14 cellular contexts compared by ENCODE assay signal in the genomic region with DNA sequence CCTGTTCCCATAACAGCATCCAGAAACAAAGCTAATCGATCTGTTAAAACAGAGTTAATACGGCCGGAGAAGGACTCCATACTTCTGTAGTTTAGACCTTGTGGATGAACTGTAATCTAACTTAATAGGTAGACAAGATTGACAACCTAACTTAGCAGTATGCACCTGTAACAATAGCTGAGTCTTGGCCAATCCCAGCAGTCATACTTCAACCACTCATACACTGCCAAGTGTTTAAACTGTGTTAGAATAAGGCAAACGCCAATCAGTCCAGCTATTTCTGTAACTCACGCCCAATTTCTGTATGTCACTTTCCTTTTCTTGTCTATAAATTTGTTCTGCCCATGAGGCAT. TPM values are rescaled to one million over a fixed set of nuclear protein-coding genes. Genes with fewer than 3 reads are reported as not detected.
DNase-seq lines count a peak whose midpoint lies in the region; ATAC-seq and TF ChIP-seq lines count a peak whose summit lies in the region.
"Had no signal": no experiment of that assay in that cellular context is flagged by ENCODE, and none has a peak within 500 bp of the region (broad histone marks: within the 10 kb centered on the region; RNA-seq: fewer than 3 reads in every experiment).

No MANE protein-coding gene starts in this region.

- peak overlapping the region; percentile 13 for H2AFZ ChIP-seq in HCT116 (ENCODE audit: low read depth, low read length, poor library complexity, severe bottlenecking)

- no peak for TF ChIP-seq RAD21 in HCT116 (IDR thresholded peaks at IDR 0.05; ENCODE audit: low read depth)

- H3K27me3 ChIP-seq in HCT116 (ENCODE audit: insufficient read depth, low read length) (no peaks in the 10 kb centered on the region), lower lobe of right lung (ENCODE audit: low read depth) (no peaks in the 10 kb centered on the region)
- H3K27me3 ChIP-seq: thyroid gland had no signal

- no peak overlapping the region for H3K9ac ChIP-seq in HCT116 (ENCODE audit: low read length)

- no peak for TF ChIP-seq POLR2A in HCT116 (IDR thresholded peaks at IDR 0.05; ENCODE audit: borderline replicate concordance, extremely low read depth, insufficient read depth, insufficient read length)

- no peaks in the 10 kb centered on the region for H3K9me2 ChIP-seq in HCT116 (ENCODE audit: insufficient read depth)

- POLR2A ChIA-PET in HCT116 (lab: Charles Lee), result interaction anchor here (1.0 kb wide), 1 partner anchor 11 kb away, joined by 3 read pairs; no protein-coding TSS in a partner anchor
- POLR2A ChIA-PET in RWPE1 (lab: Yijun Ruan, JAX; ENCODE audit: low non-redundant PET), result no interaction called here

- no peak overlapping the region for H3K4me3 Mint-ChIP-seq in stimulated activated naive B cell treated with anti-CD40 and anti-IgM and Interleukin-4, amounts not matched to agents 10 μg/mL and 1 μg/mL and 100 μg/mL, for 72 hours
- H3K4me3 Mint-ChIP-seq: activated T-cell treated with anti-CD3 and anti-CD28 coated beads, Interleukin-2, amount 50 U/mL, for 72 hours; effector memory CD8-positive, alpha-beta T cell had no signal

- ATAC-seq in HCT116 (peak; percentile 57), lower lobe of right lung (peak; percentile 13 to 59), GM18511 (IDR thresholded peaks at IDR 0.05; ENCODE audit: unreplicated experiment) (no peak)
- ATAC-seq in stimulated activated naive B cell treated with anti-CD40 and anti-IgM and Interleukin-4, amounts not matched to agents 10 μg/mL and 1 μg/mL and 100 μg/mL, for 72 hours (replicated peaks), result no peak

- DNase-seq in COR-L47 (lab: John Stamatoyannopoulos, UW), result peak; percentile 16
- DNase-seq in HCT116 (ENCODE audit: low read depth, low spot score), result peak; percentile 13
- DNase-seq in RWPE1 (ENCODE audit: low spot score), result no peak
- no peak for DNase-seq in lower lobe of right lung
- no peak for DNase-seq in stimulated activated naive B cell treated with anti-CD40 and anti-IgM and Interleukin-4, amounts not matched to agents 10 μg/mL and 1 μg/mL and 100 μg/mL, for 72 hours
- DNase-seq in amniotic stem cell (lab: John Stamatoyannopoulos, UW), result no peak
- no peak for DNase-seq in cardiac septum (ENCODE audit: low spot score)
- DNase-seq: esophagus squamous epithelium, KG1, T-helper 9 cell had no signal

- peaks cover under 1 to 2% of the 10 kb centered on the region in 2 donors for H3K36me3 Mint-ChIP-seq in stimulated activated naive B cell treated with anti-CD40 and anti-IgM and Interleukin-4, amounts not matched to agents 10 μg/mL and 1 μg/mL and 100 μg/mL, for 72 hours

- RAD21 ChIA-PET in HCT116 (lab: Charles Lee; ENCODE audit: low non-redundant PET in 1 of 2, low total read pairs in 2 of 2, uncharacterized antibody in 2 of 2, unreplicated experiment in 2 of 2), result interaction anchor here (0.7 to 1.2 kb wide), 4 partner anchors 9 to 544 kb away, joined by 3 to 4 read pairs (median 4); partner anchors contain the start of gene MACIR (in 1 of the 2)

- no peaks in the 10 kb centered on the region for H4K20me1 ChIP-seq in HCT116 (ENCODE audit: insufficient read depth)

- H3K36me3 ChIP-seq in HCT116 (ENCODE audit: control insufficient read depth in 1 of 2, insufficient read depth in 2 of 2, low read length in 2 of 2) (no peaks in the 10 kb centered on the region), lower lobe of right lung (no peaks in the 10 kb centered on the region)
- H3K36me3 ChIP-seq: esophagus squamous epithelium, thyroid gland had no signal

- peak overlapping the region; percentile 52; the same call in 1 of the 2 replicates for H3K4me2 ChIP-seq in HCT116 (ENCODE audit: low read length)

- CTCF ChIA-PET in HCT116 (lab: Charles Lee) (interaction anchor here (0.5 to 2.5 kb wide), 17 partner anchors 9 to 686 kb away, joined by 3 to 18 read pairs (median 3); partner anchors contain the start of gene MACIR), RWPE1 (lab: Yijun Ruan, JAX) (interaction anchor here (0.5 to 1.8 kb wide), 15 partner anchors 9 to 1526 kb away, joined by 3 to 11 read pairs (median 4); no protein-coding TSS in a partner anchor)

- H3K9me3 Mint-ChIP-seq in stimulated activated naive B cell treated with anti-CD40 and anti-IgM and Interleukin-4, amounts not matched to agents 10 μg/mL and 1 μg/mL and 100 μg/mL, for 72 hours, result no peaks in the 10 kb centered on the region
- H3K9me3 Mint-ChIP-seq: effector memory CD8-positive, alpha-beta T cell had no signal

- BruUV-seq in HCT116 (replicated peaks; lab: Mats Ljungman, UMichigan), result no TSS peak

- intact Hi-C loops in HCT116 (cut with micrococcal nuclease), result no loop called here
- intact Hi-C loops in lower lobe of right lung (cut with DNase I), result no loop called here
- intact Hi-C loops in cardiac septum (cut with DNase I), result no loop called here

- no peak overlapping the region for H3K27ac ChIP-seq in HCT116 (ENCODE audit: low read depth, low read length)
- no peak overlapping the region for H3K27ac ChIP-seq in RWPE1
- no peak overlapping the region for H3K27ac ChIP-seq in lower lobe of right lung
- H3K27ac ChIP-seq: esophagus squamous epithelium, thyroid gland had no signal

- no peaks in the 10 kb centered on the region for H3K79me2 ChIP-seq in HCT116 (ENCODE audit: insufficient read depth, low read length)

- peaks cover 2 to 15% of the 10 kb centered on the region in 2 donors for H3K4me1 Mint-ChIP-seq in stimulated activated naive B cell treated with anti-CD40 and anti-IgM and Interleukin-4, amounts not matched to agents 10 μg/mL and 1 μg/mL and 100 μg/mL, for 72 hours

- no peaks in the 10 kb centered on the region for H3K9me3 ChIP-seq in HCT116 (ENCODE audit: control insufficient read depth in 1 of 2, insufficient read depth in 1 of 2, low read depth in 1 of 2, low read length in 2 of 2)
- no peaks in the 10 kb centered on the region for H3K9me3 ChIP-seq in lower lobe of right lung
- H3K9me3 ChIP-seq: esophagus squamous epithelium, thyroid gland had no signal

- no peak overlapping the region for H3K4me3 ChIP-seq in HCT116 (replicated peaks in 1 of 2; ENCODE audit: low read depth in 1 of 2, low read length in 2 of 2)
- no peak overlapping the region for H3K4me3 ChIP-seq in lower lobe of right lung
- H3K4me3 ChIP-seq: esophagus squamous epithelium, thyroid gland had no signal

- H3K27ac Mint-ChIP-seq in stimulated activated naive B cell treated with anti-CD40 and anti-IgM and Interleukin-4, amounts not matched to agents 10 μg/mL and 1 μg/mL and 100 μg/mL, for 72 hours, result no peak overlapping the region
- H3K27ac Mint-ChIP-seq: activated T-cell treated with anti-CD3 and anti-CD28 coated beads, Interleukin-2, amount 50 U/mL, for 72 hours; effector memory CD8-positive, alpha-beta T cell had no signal

- no peaks in the 10 kb centered on the region for H3K27me3 Mint-ChIP-seq in stimulated activated naive B cell treated with anti-CD40 and anti-IgM and Interleukin-4, amounts not matched to agents 10 μg/mL and 1 μg/mL and 100 μg/mL, for 72 hours

- TF ChIP-seq CTCF in HCT116 (IDR thresholded peaks at IDR 0.05 in 2 of 3, conservative IDR thresholded peaks at IDR 0.05 in 1 of 3; ENCODE audit: borderline replicate concordance in 1 of 3, insufficient read depth in 1 of 3, low read depth in 2 of 3, low read length in 2 of 3), result no peak
- TF ChIP-seq CTCF in RWPE1 (conservative IDR thresholded peaks at IDR 0.05; ENCODE audit: low read depth), result peak; percentile 32; the same call in 1 of the 2 replicates
- TF ChIP-seq CTCF in lower lobe of right lung (IDR thresholded peaks at IDR 0.05), result no peak

- H3K4me1 ChIP-seq in HCT116 (ENCODE audit: control insufficient read depth in 1 of 2, insufficient read depth in 2 of 2, low read length in 2 of 2), result peaks cover 0 to 7% of the 10 kb centered on the region in 2 experiments; a peak in 1 of 4 replicates
- no peaks in the 10 kb centered on the region for H3K4me1 ChIP-seq in lower lobe of right lung
- H3K4me1 ChIP-seq: esophagus squamous epithelium had no signal

TF ChIP-seq in HCT116, 20 proteins besides CTCF, POLR2A, EP300 and RAD21:
- no peak for TF ChIP-seq CEBPB (IDR thresholded peaks at IDR 0.05; ENCODE audit: low read depth)
- TF ChIP-seq YY1 (IDR thresholded peaks at IDR 0.05; ENCODE audit: extremely low read depth, insufficient replicate concordance, low read depth, low read length), result no peak

RNA-seq across cellular contexts. Expression of gene MACIR, which starts 33.7 kb away (rescaled TPM):
- total RNA-seq in HCT116 (2021; ENCODE audit: unreplicated experiment) (10.4 TPM), lower lobe of right lung (4.9 TPM), cardiac septum (3.4 TPM)
- 4.6 and 5.4 TPM in 2 replicates for polyA plus RNA-seq in HCT116 (2012)

Comparison
In these comparisons a context has a peak if more than half of its experiments do, and no peak if none do; other contexts are left out.
1. DNase-seq: peak in COR-L47 (single experiment) and HCT116 (single experiment); none in RWPE1 (single experiment), lower lobe of right lung (single experiment), stimulated activated naive B cell treated with anti-CD40 and anti-IgM and Interleukin-4, amounts not matched to agents 10 μg/mL and 1 μg/mL and 100 μg/mL, for 72 hours (single experiment), amniotic stem cell (single experiment) and cardiac septum (single experiment).
2. ATAC-seq: peak in HCT116 (single experiment) and lower lobe of right lung (2 of 2); none in stimulated activated naive B cell treated with anti-CD40 and anti-IgM and Interleukin-4, amounts not matched to agents 10 μg/mL and 1 μg/mL and 100 μg/mL, for 72 hours (0 of 2) and GM18511 (single experiment).